In genomic region chr18:62131305-62131909, GRCh38 we compare ENCODE assay signal across 7 cellular contexts. TPM values are rescaled to one million over a fixed set of nuclear protein-coding genes. Genes with fewer than 3 reads are reported as not detected.
DNase-seq lines count a peak whose midpoint lies in the region; ATAC-seq, FAIRE-seq and TF ChIP-seq lines count a peak whose summit lies in the region.

No MANE protein-coding gene starts in this region.

- TF ChIP-seq CTCF in WI38 (IDR thresholded peaks at IDR 0.05; ENCODE audit: low read depth, low read length), result peak; percentile 81

- no peaks in the 10 kb centered on the region for H3K4me1 Mint-ChIP-seq in central memory CD8-positive, alpha-beta T cell

- no peak for TF ChIP-seq POLR2A in GM12891 (IDR thresholded peaks at IDR 0.05; ENCODE audit: low read depth, low read length)

- ATAC-seq in HG02610 (IDR thresholded peaks at IDR 0.05; ENCODE audit: unreplicated experiment) (peak; percentile 72), left lobe of liver (peak; percentile 97)
- ATAC-seq in central memory CD8-positive, alpha-beta T cell (replicated peaks; ENCODE audit: extremely low read depth, poor library complexity, severe bottlenecking), result no peak

- H3K4me3 ChIP-seq in WI38 (ENCODE audit: low read depth, low read length), result no peak overlapping the region

- no peak for DNase-seq in GM12891 (ENCODE audit: insufficient read length, low spot score)
- peak; percentile 46 to 61 for DNase-seq in NCI-H2081 (lab: John Stamatoyannopoulos, UW)
- peak; percentile 18 to 35 for DNase-seq in central memory CD8-positive, alpha-beta T cell (ENCODE audit: low spot score in 2 of 2)
- peak; percentile 54 for DNase-seq in left lobe of liver (ENCODE audit: low spot score)
- DNase-seq in stimulated activated CD4-positive, alpha-beta T cell treated with anti-CD3 and anti-CD28 coated beads, TNF-alpha, amount 100 ng/mL, for 1 hour (ENCODE audit: low read depth in 3 of 3, low spot score in 1 of 3), result peak; percentile 18 to 23 (median 20)

- peaks cover 3% of the 10 kb centered on the region for H3K36me3 Mint-ChIP-seq in central memory CD8-positive, alpha-beta T cell (ENCODE audit: insufficient read depth)

- H3K9me3 Mint-ChIP-seq in central memory CD8-positive, alpha-beta T cell, result no peaks in the 10 kb centered on the region

- H3K4me3 Mint-ChIP-seq in central memory CD8-positive, alpha-beta T cell, result no peak overlapping the region

- H3K27ac Mint-ChIP-seq in central memory CD8-positive, alpha-beta T cell (ENCODE audit: low read depth), result no peak overlapping the region

- peak; percentile 70 for FAIRE-seq in GM12891 (lab: Jason Lieb, UNC)

- no peaks in the 10 kb centered on the region for H3K27me3 Mint-ChIP-seq in central memory CD8-positive, alpha-beta T cell

TF ChIP-seq in GM12891, 5 proteins besides CTCF, POLR2A, EP300 and RAD21:
- TF ChIP-seq SPI1 (IDR thresholded peaks at IDR 0.05; ENCODE audit: low read depth, low read length), result no peak
- no peak for TF ChIP-seq POLR2AphosphoS5 (IDR thresholded peaks at IDR 0.05; ENCODE audit: low read depth, low read length)
- TF ChIP-seq TAF1 (IDR thresholded peaks at IDR 0.05; ENCODE audit: low read depth, low read length), result no peak
- TF ChIP-seq PAX5 (IDR thresholded peaks at IDR 0.05; ENCODE audit: insufficient read depth, low read length, severe bottlenecking), result no peak

RNA-seq across cellular contexts. Expression of gene PIGN, which starts 55.4 kb away (rescaled TPM):
- polyA plus RNA-seq in GM12891 (2012; ENCODE audit: low read depth, missing spikeins), result 6.4 TPM
- total RNA-seq in left lobe of liver, result 13.5 TPM

RNA-seq across cellular contexts. Expression of gene RELCH, which starts 55.6 kb away (rescaled TPM):
- 6.9 TPM for polyA plus RNA-seq in GM12891 (2012; ENCODE audit: low read depth, missing spikeins)
- total RNA-seq in left lobe of liver, result 11.1 TPM
